In the genomic region with DNA sequence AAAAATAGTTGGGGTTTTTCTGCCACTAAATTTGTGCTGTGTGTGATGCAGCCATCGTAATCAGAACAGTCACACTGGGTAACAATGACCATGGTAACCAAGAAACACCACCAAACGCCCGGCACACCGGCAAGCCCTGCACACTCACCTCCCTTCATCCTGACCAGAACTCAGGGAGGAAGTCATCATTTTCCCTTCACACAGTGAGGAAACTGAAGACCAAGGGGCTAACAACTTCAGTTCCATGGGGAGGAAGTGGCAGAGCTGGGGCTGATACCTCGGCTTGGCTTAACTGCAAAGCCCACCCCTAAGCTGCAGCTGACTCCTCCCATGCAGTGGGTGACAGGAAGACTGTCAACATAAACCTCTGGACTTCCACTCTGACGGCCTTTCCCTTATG, we compare ENCODE assay signal across 12 cellular contexts.
A peak's percentile ranks its signal among the peaks of the same experiment; 100 is the strongest.
DNase-seq lines count a peak whose midpoint lies in the region; ATAC-seq, FAIRE-seq and TF ChIP-seq lines count a peak whose summit lies in the region.
"Had no signal": no experiment of that assay in that cellular context is flagged by ENCODE, and none has a peak within 500 bp of the region (broad histone marks: within the 10 kb centered on the region; RNA-seq: fewer than 3 reads in every experiment).

No MANE protein-coding gene starts in this region.

- RAD21 ChIA-PET in GM12878 (lab: Charles Lee; ENCODE audit: unreplicated experiment): interaction anchor here (1.0 to 3.9 kb wide), 9 partner anchors 43 to 399 kb away, joined by 3 to 24 read pairs (median 7); a partner anchor contains a TSS

- TF ChIP-seq CTCF in GM12878 (IDR thresholded peaks at IDR 0.05 in 2 of 3, conservative IDR thresholded peaks at IDR 0.05 in 1 of 3; ENCODE audit: control insufficient read depth in 2 of 3, extremely low read depth in 1 of 3, insufficient read depth in 1 of 3, low read depth in 3 of 3, low read length in 3 of 3): no peak
- no peak for TF ChIP-seq CTCF in GM23338 (conservative IDR thresholded peaks at IDR 0.05; ENCODE audit: low read depth in 2 of 2)

- DNase-seq in GM12878 (ENCODE audit: low read depth, low spot score): no peak
- no peak for DNase-seq in stimulated activated CD4-positive, alpha-beta T cell treated with anti-CD3 and anti-CD28 coated beads, Interleukin-2, amount 100 ng/mL, for 48 hours
- DNase-seq in GM23338 (ENCODE audit: low spot score): no peak
- DNase-seq in nucleus accumbens (lab: John Stamatoyannopoulos, UW): no peak
- DNase-seq: islet precursor cell; NCI-H1417 treated with DMSO at 0.1 percent for 48 hours; stimulated activated CD4-positive, alpha-beta T cell treated with anti-CD3 and anti-CD28 coated beads, Interleukin-4, amount 100 ng/mL, for 1 hour had no signal

- H4K20me1 ChIP-seq in GM12878 (ENCODE audit: control insufficient read depth, insufficient read depth) (no peaks in the 10 kb centered on the region), GM23338 (replicated peaks; ENCODE audit: insufficient read depth) (no peaks in the 10 kb centered on the region)

- no peaks in the 10 kb centered on the region for H3K9me2 ChIP-seq in GM23338 (ENCODE audit: insufficient read depth)

- POLR2A ChIA-PET in GM12878 (lab: Charles Lee): interaction anchor here (1.0 to 1.5 kb wide), 3 partner anchors 44 to 56 kb away, joined by 3 to 6 read pairs (median 4); no protein-coding TSS in a partner anchor

- intact Hi-C loops in GM12878 (cut with micrococcal nuclease; ENCODE audit: unreplicated experiment): no loop called here

- no peak for FAIRE-seq in GM12878 (lab: Jason Lieb, UNC)

- peaks cover 30% of the 10 kb centered on the region for H3K4me1 Mint-ChIP-seq in stimulated activated memory B cell treated with anti-CD40 and anti-IgM and Interleukin-4, amounts not matched to agents 10 μg/mL and 1 μg/mL and 100 μg/mL, for 72 hours
- peaks cover 3% of the 10 kb centered on the region for H3K4me1 Mint-ChIP-seq in GM23338

- TF ChIP-seq RAD21 in GM12878 (IDR thresholded peaks at IDR 0.05; ENCODE audit: insufficient read depth, low read depth, low read length): no peak

- H3K36me3 Mint-ChIP-seq in stimulated activated memory B cell treated with anti-CD40 and anti-IgM and Interleukin-4, amounts not matched to agents 10 μg/mL and 1 μg/mL and 100 μg/mL, for 72 hours: peaks cover 5% of the 10 kb centered on the region
- peaks cover 3% of the 10 kb centered on the region; the same call in 1 of the 3 replicates for H3K36me3 Mint-ChIP-seq in GM23338 (ENCODE audit: low read depth)

- H3F3A ChIP-seq in GM23338 (replicated peaks; ENCODE audit: low read depth): no peaks in the 10 kb centered on the region

- peaks cover 8% of the 10 kb centered on the region for H3K9me3 Mint-ChIP-seq in stimulated activated memory B cell treated with anti-CD40 and anti-IgM and Interleukin-4, amounts not matched to agents 10 μg/mL and 1 μg/mL and 100 μg/mL, for 72 hours
- H3K9me3 Mint-ChIP-seq in GM23338: peaks cover 13% of the 10 kb centered on the region

- peaks cover 2% of the 10 kb centered on the region; the same call in 1 of the 3 replicates for H3K9me3 ChIP-seq in GM12878 (replicated peaks; ENCODE audit: control insufficient read depth, insufficient read depth, low read length)

- H3K4me3 ChIP-seq in GM12878 (no peak overlapping the region), GM23338 (no peak overlapping the region)
- H3K4me3 ChIP-seq: cardiac muscle cell had no signal

- CTCF ChIA-PET in GM12878 (lab: Yijun Ruan, JAX): interaction anchor here (1.0 to 4.4 kb wide), 10 partner anchors 8 to 447 kb away, joined by 3 to 26 read pairs (median 6); a partner anchor contains a TSS

- no peak overlapping the region for H3K27ac ChIP-seq in GM12878 (ENCODE audit: control insufficient read depth, insufficient read depth)
- H3K27ac ChIP-seq in GM23338 (ENCODE audit: low read depth): no peak overlapping the region
- H3K27ac ChIP-seq: cardiac muscle cell, HL-60 had no signal

- peak overlapping the region; percentile 81 for H3K27ac Mint-ChIP-seq in stimulated activated memory B cell treated with anti-CD40 and anti-IgM and Interleukin-4, amounts not matched to agents 10 μg/mL and 1 μg/mL and 100 μg/mL, for 72 hours
- no peak overlapping the region for H3K27ac Mint-ChIP-seq in GM23338

- H3K4me1 ChIP-seq in GM12878 (ENCODE audit: control insufficient read depth, insufficient read depth, low read length) (peaks cover 13% of the 10 kb centered on the region), GM23338 (ENCODE audit: insufficient read depth) (no peaks in the 10 kb centered on the region)

- no peaks in the 10 kb centered on the region for H3K27me3 Mint-ChIP-seq in stimulated activated memory B cell treated with anti-CD40 and anti-IgM and Interleukin-4, amounts not matched to agents 10 μg/mL and 1 μg/mL and 100 μg/mL, for 72 hours
- peaks cover under 1% of the 10 kb centered on the region for H3K27me3 Mint-ChIP-seq in GM23338 (ENCODE audit: insufficient read depth, low read depth, poor library complexity)

- peak; percentile 46 for ATAC-seq in GM18907 (IDR thresholded peaks at IDR 0.05; ENCODE audit: unreplicated experiment)
- ATAC-seq in HG03159 (IDR thresholded peaks at IDR 0.05; ENCODE audit: unreplicated experiment): peak; percentile 46
- peak; percentile 56 for ATAC-seq in GM12878
- ATAC-seq in stimulated activated memory B cell treated with anti-CD40 and anti-IgM and Interleukin-4, amounts not matched to agents 10 μg/mL and 1 μg/mL and 100 μg/mL, for 72 hours: peak; percentile 51
- no peak for ATAC-seq in GM23338

- TF ChIP-seq POLR2A in GM12878 (IDR thresholded peaks at IDR 0.05; ENCODE audit: low read depth, low read length): no peak

- H3K36me3 ChIP-seq in GM12878 (ENCODE audit: control insufficient read depth in 2 of 2, insufficient read depth in 2 of 2, low read length in 1 of 2): no peaks in the 10 kb centered on the region
- no peaks in the 10 kb centered on the region for H3K36me3 ChIP-seq in GM23338 (ENCODE audit: insufficient read depth)
- H3K36me3 ChIP-seq: cardiac muscle cell had no signal

- H2AFZ ChIP-seq in GM12878 (ENCODE audit: control insufficient read depth, low read depth, low read length) (peak overlapping the region; percentile 24), GM23338 (no peak overlapping the region)

- no peak overlapping the region for H3K4me3 Mint-ChIP-seq in stimulated activated memory B cell treated with anti-CD40 and anti-IgM and Interleukin-4, amounts not matched to agents 10 μg/mL and 1 μg/mL and 100 μg/mL, for 72 hours
- no peak overlapping the region for H3K4me3 Mint-ChIP-seq in GM23338

- no peaks in the 10 kb centered on the region for H3K27me3 ChIP-seq in GM12878 (replicated peaks in 1 of 2; ENCODE audit: control insufficient read depth in 2 of 2, insufficient read depth in 2 of 2, low read length in 1 of 2)
- no peaks in the 10 kb centered on the region for H3K27me3 ChIP-seq in GM23338 (ENCODE audit: insufficient read depth)

- BruUV-seq in GM12878 (replicated peaks; lab: Mats Ljungman, UMichigan): no TSS peak

- SMC1A ChIA-PET in GM12878 (lab: Charles Lee; ENCODE audit: uncharacterized antibody, unreplicated experiment): interaction anchor here (1.0 to 5.0 kb wide), 17 partner anchors 9 to 138 kb away, joined by 3 to 39 read pairs (median 7); a partner anchor contains a TSS

- H3K4me2 ChIP-seq in GM12878 (ENCODE audit: control insufficient read depth, insufficient read depth) (no peak overlapping the region), GM23338 (no peak overlapping the region)

- no peaks in the 10 kb centered on the region for H3K79me2 ChIP-seq in GM12878 (ENCODE audit: control insufficient read depth, insufficient read depth, low read length)
- no peaks in the 10 kb centered on the region for H3K79me2 ChIP-seq in GM23338 (replicated peaks; ENCODE audit: insufficient read depth)

- no peak overlapping the region for H3K9ac ChIP-seq in GM12878 (ENCODE audit: control insufficient read depth, insufficient read depth, low read length)

- in situ Hi-C loops in GM12878 (cut with MboI): no loop called here

- TF ChIP-seq EP300 in GM12878 (IDR thresholded peaks at IDR 0.05; ENCODE audit: borderline replicate concordance in 1 of 2, control insufficient read depth in 1 of 2, low read depth in 2 of 2, low read length in 2 of 2): no peak

- WGBS in GM12878 (ENCODE audit: insufficient coverage, insufficient replicate concordance, low lambda C conversion rate, missing lambda C conversion rate): 58% methylated on average over 6 of the region's 6 CpGs

TF ChIP-seq in GM12878, 131 proteins besides CTCF, POLR2A, EP300 and RAD21:
- TF ChIP-seq, protein P1, sequence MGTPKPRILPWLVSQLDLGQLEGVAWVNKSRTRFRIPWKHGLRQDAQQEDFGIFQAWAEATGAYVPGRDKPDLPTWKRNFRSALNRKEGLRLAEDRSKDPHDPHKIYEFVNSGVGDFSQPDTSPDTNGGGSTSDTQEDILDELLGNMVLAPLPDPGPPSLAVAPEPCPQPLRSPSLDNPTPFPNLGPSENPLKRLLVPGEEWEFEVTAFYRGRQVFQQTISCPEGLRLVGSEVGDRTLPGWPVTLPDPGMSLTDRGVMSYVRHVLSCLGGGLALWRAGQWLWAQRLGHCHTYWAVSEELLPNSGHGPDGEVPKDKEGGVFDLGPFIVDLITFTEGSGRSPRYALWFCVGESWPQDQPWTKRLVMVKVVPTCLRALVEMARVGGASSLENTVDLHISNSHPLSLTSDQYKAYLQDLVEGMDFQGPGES (IDR thresholded peaks at IDR 0.05): no peak
- peak; percentile 59; the same call in 1 of the 2 replicates for TF ChIP-seq SPI1 (IDR thresholded peaks at IDR 0.05; ENCODE audit: borderline replicate concordance, insufficient read depth, low read depth, low read length)
- TF ChIP-seq BMI1 (IDR thresholded peaks at IDR 0.05; ENCODE audit: borderline replicate concordance): no peak

TF ChIP-seq in GM23338, 12 proteins besides CTCF, POLR2A, EP300 and RAD21 (continues in another document):
- TF ChIP-seq EZH2phosphoT487 (IDR thresholded peaks at IDR 0.05; ENCODE audit: unreplicated experiment) (no peak), ZNF331 (CRISPR knock-in tag; IDR thresholded peaks at IDR 0.05; ENCODE audit: low read depth) (no peak), JUNB (IDR thresholded peaks at IDR 0.05; ENCODE audit: unreplicated experiment) (no peak), NANOG (IDR thresholded peaks at IDR 0.05; ENCODE audit: borderline replicate concordance) (no peak)
